Comparison of ENCODE assay signal across 6 cellular contexts in genomic region chr3:137568880-137569279, GRCh38.
"Had no signal": no experiment of that assay in that cellular context is flagged by ENCODE, and none has a peak within 500 bp of the region (broad histone marks: within the 10 kb centered on the region; RNA-seq: fewer than 3 reads in every experiment).

No MANE protein-coding gene starts in this region.

- H3K4me2 ChIP-seq: KMS-11 had no signal

- ATAC-seq: K562 had no signal

- DNase-seq: KBM-7, KG1 had no signal

- FAIRE-seq: HTR-8/SVneo, K562 had no signal

- H3K27ac ChIP-seq: HL-60, KMS-11 had no signal

- H3K9ac ChIP-seq: KMS-11 had no signal

- H3K4me3 ChIP-seq: K562 had no signal
